Comparison of ENCODE assay signal across 7 cellular contexts in genomic region chr1:90236493-90236892, GRCh38.
"Had no signal": no experiment of that assay in that cellular context is flagged by ENCODE, and none has a peak within 500 bp of the region (broad histone marks: within the 10 kb centered on the region; RNA-seq: fewer than 3 reads in every experiment).

No MANE protein-coding gene starts in this region.

- H3K4me3 ChIP-seq: GM23248 had no signal

- DNase-seq: GM23248, GOT3, H7, HCEC 1CT, IMR-90, KBM-7 had no signal

- FAIRE-seq: HTR-8/SVneo had no signal
